5 cellular contexts compared by ENCODE assay signal in genomic region chr12:41963398-41963797, GRCh38.
"Had no signal": no experiment of that assay in that cellular context is flagged by ENCODE, and none has a peak within 500 bp of the region (broad histone marks: within the 10 kb centered on the region; RNA-seq: fewer than 3 reads in every experiment).

No MANE protein-coding gene starts in this region.

- H3K9ac ChIP-seq: KMS-11 had no signal

- DNase-seq: IMR-90, KG1 had no signal

- H3K4me2 ChIP-seq: KMS-11 had no signal

- H3K27ac ChIP-seq: HL-60, KMS-11 had no signal

- H3K4me3 ChIP-seq: K562 had no signal
